Comparison of ENCODE assay signal across 20 cellular contexts in genomic region chr5:41763537-41763936, GRCh38.
DNase-seq lines count a peak whose midpoint lies in the region; ATAC-seq, FAIRE-seq and TF ChIP-seq lines count a peak whose summit lies in the region.
"Had no signal": no experiment of that assay in that cellular context is flagged by ENCODE, and none has a peak within 500 bp of the region (broad histone marks: within the 10 kb centered on the region; RNA-seq: fewer than 3 reads in every experiment).

No MANE protein-coding gene starts in this region.

- H3K27me3 Mint-ChIP-seq in T-helper 17 cell (no peaks in the 10 kb centered on the region), osteocyte (ENCODE audit: unreplicated experiment) (no peaks in the 10 kb centered on the region)
- H3K27me3 Mint-ChIP-seq: natural killer cell treated with Interleukin-12 subunit alpha and Interleukin-12 subunit beta and Interleukin-15 and Interleukin-18, amount 100 ng/mL, for 72 hours had no signal

- H3K27ac ChIP-seq in right cardiac atrium (ENCODE audit: low read length) (no peak overlapping the region), ascending aorta (peak overlapping the region in 1 of 2 donors; percentile 15)
- H3K27ac ChIP-seq: epithelial cell of prostate had no signal

- no peaks in the 10 kb centered on the region for H3K27me3 ChIP-seq in right cardiac atrium (ENCODE audit: control insufficient read depth, insufficient read depth)
- H3K27me3 ChIP-seq in ascending aorta: no peaks in the 10 kb centered on the region

- H3K4me3 Mint-ChIP-seq in T-helper 17 cell: no peak overlapping the region
- no peak overlapping the region for H3K4me3 Mint-ChIP-seq in osteocyte (ENCODE audit: unreplicated experiment)
- H3K4me3 Mint-ChIP-seq: natural killer cell treated with Interleukin-12 subunit alpha and Interleukin-12 subunit beta and Interleukin-15 and Interleukin-18, amount 100 ng/mL, for 72 hours had no signal

- H3K4me3 ChIP-seq in right cardiac atrium (ENCODE audit: low read length): no peak overlapping the region
- no peak overlapping the region for H3K4me3 ChIP-seq in ascending aorta
- H3K4me3 ChIP-seq: coronary artery had no signal

- WGBS in right cardiac atrium: 57% methylated on average over 2 of the region's 2 CpGs

- TF ChIP-seq CTCF in osteocyte (IDR thresholded peaks at IDR 0.05): no peak
- no peak for TF ChIP-seq CTCF in ascending aorta (IDR thresholded peaks at IDR 0.05)

- intact Hi-C loops in right cardiac atrium (cut with DNase I) (no loop called here), ascending aorta (cut with DNase I) (no loop called here)

- DNase-seq in T-helper 17 cell (no peak), osteocyte (ENCODE audit: extremely low spot score, unreplicated experiment) (no peak), urothelium cell line (ENCODE audit: low spot score) (no peak), DMS153 treated with DMSO at 0.1 percent for 48 hours (lab: John Stamatoyannopoulos, UW; ENCODE audit: unreplicated experiment) (no peak), right cardiac atrium (no peak), ascending aorta (ENCODE audit: low spot score in 2 of 2) (no peak)
- DNase-seq: activated CD4-positive, alpha-beta T cell treated with anti-CD3 and anti-CD28 coated beads for 1 hour; aorta; Caco-2; Kasumi-1; NCI-H1436; NCI-H345; Right ventricle myocardium superior; T-helper 9 cell had no signal

- ATAC-seq in GM18870 (IDR thresholded peaks at IDR 0.05; ENCODE audit: unreplicated experiment): peak; percentile 45
- peak; percentile 47 for ATAC-seq in HG02678 (IDR thresholded peaks at IDR 0.05; ENCODE audit: unreplicated experiment)
- ATAC-seq in T-helper 17 cell: no peak
- no peak for ATAC-seq in right cardiac atrium
- ATAC-seq: natural killer cell treated with Interleukin-12 subunit alpha and Interleukin-12 subunit beta and Interleukin-15 and Interleukin-18, amount 100 ng/mL, for 72 hours had no signal

- H3K4me1 ChIP-seq in right cardiac atrium (ENCODE audit: control insufficient read depth, insufficient read depth, low read length) (no peaks in the 10 kb centered on the region), ascending aorta (peaks cover 4 to 16% of the 10 kb centered on the region in 2 donors)
- H3K4me1 ChIP-seq: Caco-2 had no signal

- H3K9me3 Mint-ChIP-seq in osteocyte (ENCODE audit: unreplicated experiment): no peaks in the 10 kb centered on the region
- H3K9me3 Mint-ChIP-seq: natural killer cell treated with Interleukin-12 subunit alpha and Interleukin-12 subunit beta and Interleukin-15 and Interleukin-18, amount 100 ng/mL, for 72 hours had no signal

- H3K4me1 Mint-ChIP-seq in T-helper 17 cell (peaks cover 12% of the 10 kb centered on the region), osteocyte (ENCODE audit: unreplicated experiment) (peaks cover 34% of the 10 kb centered on the region)

- peaks cover 19% of the 10 kb centered on the region for H3K36me3 Mint-ChIP-seq in T-helper 17 cell (ENCODE audit: low read depth)
- peaks cover 28% of the 10 kb centered on the region for H3K36me3 Mint-ChIP-seq in osteocyte (ENCODE audit: unreplicated experiment)

- no peaks in the 10 kb centered on the region for H3K36me3 ChIP-seq in ascending aorta

- H3K27ac Mint-ChIP-seq in T-helper 17 cell (peak overlapping the region; percentile 44), osteocyte (ENCODE audit: unreplicated experiment) (peak overlapping the region; percentile 78)
- H3K27ac Mint-ChIP-seq: natural killer cell treated with Interleukin-12 subunit alpha and Interleukin-12 subunit beta and Interleukin-15 and Interleukin-18, amount 100 ng/mL, for 72 hours had no signal

- no peak for FAIRE-seq in urothelium cell line (lab: Jason Lieb, UNC)
- FAIRE-seq: frontal cortex had no signal

- H3K9me3 ChIP-seq in T-helper 17 cell (ENCODE audit: control insufficient read depth, low read length, poor library complexity, severe bottlenecking) (no peaks in the 10 kb centered on the region), right cardiac atrium (ENCODE audit: control insufficient read depth, low read length) (no peaks in the 10 kb centered on the region), ascending aorta (no peaks in the 10 kb centered on the region)
- H3K9me3 ChIP-seq: Caco-2 had no signal

Comparison
In these comparisons a context has a peak if more than half of its experiments do, and no peak if none do; other contexts are left out.
1. ATAC-seq: peak in GM18870 (single experiment) and HG02678 (single experiment); none in T-helper 17 cell (single experiment) and right cardiac atrium (0 of 2).